Comparison of ENCODE assay signal across 18 cellular contexts in the genomic region with DNA sequence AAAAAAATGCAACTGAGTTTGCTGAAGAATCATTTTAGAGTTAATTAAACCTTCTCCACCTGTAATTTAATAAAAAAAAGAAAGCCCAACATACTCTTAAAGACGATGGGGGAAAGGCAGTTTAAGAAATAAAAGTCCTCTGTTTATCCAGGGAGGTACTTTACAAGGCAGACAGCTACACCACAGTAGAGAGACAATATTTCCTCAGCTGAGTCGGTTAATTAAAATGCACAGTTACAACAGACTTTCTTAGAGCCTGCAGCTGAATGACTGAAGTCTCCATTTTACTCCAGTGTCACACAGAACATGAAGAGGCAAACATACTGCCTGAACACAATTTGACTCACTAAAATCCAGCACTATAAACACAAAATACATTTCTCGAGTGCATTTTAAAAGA. TPM values are rescaled to one million over a fixed set of nuclear protein-coding genes. Genes with fewer than 3 reads are reported as not detected.
DNase-seq lines count a peak whose midpoint lies in the region; ATAC-seq and TF ChIP-seq lines count a peak whose summit lies in the region.
"Had no signal": no experiment of that assay in that cellular context is flagged by ENCODE, and none has a peak within 500 bp of the region (broad histone marks: within the 10 kb centered on the region; RNA-seq: fewer than 3 reads in every experiment).

No MANE protein-coding gene starts in this region.

- H3K36me3 Mint-ChIP-seq in natural killer cell, result no peaks in the 10 kb centered on the region
- H3K36me3 Mint-ChIP-seq: CD14-positive monocyte had no signal

- no peaks in the 10 kb centered on the region for H3K27me3 Mint-ChIP-seq in natural killer cell (ENCODE audit: low read depth in 2 of 2)

- peak; percentile 66 for ATAC-seq in left colon
- ATAC-seq in GM19463 (IDR thresholded peaks at IDR 0.05; ENCODE audit: unreplicated experiment), result no peak
- no peak for ATAC-seq in natural killer cell

- in situ Hi-C loops in G401 (cut with HindIII; ENCODE audit: low sequenced_read_pairs), result no loop called here

- H3K4me3 Mint-ChIP-seq in natural killer cell, result no peak overlapping the region
- H3K4me3 Mint-ChIP-seq: CD14-positive monocyte had no signal

- no peak overlapping the region for H3K27ac Mint-ChIP-seq in natural killer cell
- H3K27ac Mint-ChIP-seq: CD14-positive monocyte had no signal

- H3K27ac ChIP-seq in angular gyrus (ENCODE audit: low read depth, low read length), result peak overlapping the region; percentile 87
- H3K27ac ChIP-seq: PC-9 had no signal

- H3K4me1 Mint-ChIP-seq in natural killer cell, result no peaks in the 10 kb centered on the region
- H3K4me1 Mint-ChIP-seq: CD14-positive monocyte had no signal

- intact Hi-C loops in left colon (cut with DNase I, micrococcal nuclease), result no loop called here
- intact Hi-C loops in natural killer cell (cut with micrococcal nuclease), result no loop called here

- DNase-seq in G401 (ENCODE audit: low spot score), result peak; percentile 34
- no peak for DNase-seq in left colon
- peak; percentile 62 for DNase-seq in putamen (ENCODE audit: low spot score)
- no peak for DNase-seq in effector CD8-positive, alpha-beta T cell (lab: John Stamatoyannopoulos, UW)
- no peak for DNase-seq in KG1 (lab: John Stamatoyannopoulos, UW)
- DNase-seq in natural killer cell, result no peak
- DNase-seq: COR-L47; DMS153; HCEC 1CT; NCI-H2081; NCI-H524 treated with DMSO at 0.1 percent for 48 hours; NK-92 treated with Interleukin-12 subunit alpha and Interleukin-12 subunit beta, amount 100 ng/mL, for 24 hours; PC-9; SK-N-SH had no signal

- H3K9me3 Mint-ChIP-seq in natural killer cell, result peaks cover 10% of the 10 kb centered on the region in 2 donors

- TF ChIP-seq CTCF in natural killer cell (IDR thresholded peaks at IDR 0.05), result no peak

RNA-seq across cellular contexts. Expression of a gene that starts 15.1 kb away (rescaled TPM):
- not detected in 2 replicates for total RNA-seq in G401 (2014; rRNA removed; shearing (Covaris generic))
- not detected for total RNA-seq in left colon
- not detected for total RNA-seq in natural killer cell
- total RNA-seq: A172, PC-9 had no signal

Comparison
In these comparisons a context has a peak if more than half of its experiments do, and no peak if none do; other contexts are left out.
1. DNase-seq: peak in G401 (single experiment) and putamen (single experiment); none in left colon (0 of 2), effector CD8-positive, alpha-beta T cell (single experiment), KG1 (single experiment) and natural killer cell (single experiment).